ENCODE assay signal across 11 cellular contexts in the genomic region with DNA sequence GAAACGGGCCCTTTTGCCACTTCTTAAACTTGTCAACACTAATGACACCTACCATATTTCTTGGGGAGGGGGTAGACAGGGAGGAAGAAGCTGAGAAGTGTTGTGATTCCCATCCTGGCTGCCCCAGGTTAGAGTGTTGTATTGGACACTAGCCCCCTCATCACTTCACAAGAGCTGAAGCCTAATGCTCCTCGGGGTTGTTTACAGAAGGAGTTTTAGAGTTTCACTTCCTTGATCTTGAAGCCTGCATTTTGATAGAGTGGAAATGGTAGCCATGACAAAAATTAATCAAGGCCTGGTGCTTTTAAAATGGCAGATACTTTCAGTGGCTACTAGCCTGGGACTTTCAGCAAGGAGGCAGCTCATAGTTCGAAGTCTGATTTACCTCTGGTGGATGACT. TPM values are rescaled to one million over a fixed set of nuclear protein-coding genes. Genes with fewer than 3 reads are reported as not detected.
A peak's percentile ranks its signal among the peaks of the same experiment; 100 is the strongest.
DNase-seq lines count a peak whose midpoint lies in the region; ATAC-seq lines count a peak whose summit lies in the region.
"Had no signal": no experiment of that assay in that cellular context is flagged by ENCODE, and none has a peak within 500 bp of the region (broad histone marks: within the 10 kb centered on the region; RNA-seq: fewer than 3 reads in every experiment).

No MANE protein-coding gene starts in this region.

- H3K27me3 Mint-ChIP-seq in IgD-negative memory B cell: no peaks in the 10 kb centered on the region
- no peaks in the 10 kb centered on the region for H3K27me3 Mint-ChIP-seq in activated T-helper 17 cell treated with anti-CD3 and anti-CD28 coated beads, Interleukin-2, amount 50 U/mL, for 72 hours
- H3K27me3 Mint-ChIP-seq in natural killer cell treated with Interleukin-12 subunit alpha and Interleukin-12 subunit beta and Interleukin-15 and Interleukin-18, amount 100 ng/mL, for 72 hours: no peaks in the 10 kb centered on the region

- H3K4me3 Mint-ChIP-seq in IgD-negative memory B cell: peak overlapping the region; percentile 49 to 88 (median 80)
- H3K4me3 Mint-ChIP-seq in activated T-helper 17 cell treated with anti-CD3 and anti-CD28 coated beads, Interleukin-2, amount 50 U/mL, for 72 hours: peak overlapping the region; percentile 75
- peak overlapping the region; percentile 72 for H3K4me3 Mint-ChIP-seq in natural killer cell treated with Interleukin-12 subunit alpha and Interleukin-12 subunit beta and Interleukin-15 and Interleukin-18, amount 100 ng/mL, for 72 hours

- peaks cover 2% of the 10 kb centered on the region for H3K36me3 Mint-ChIP-seq in IgD-negative memory B cell
- H3K36me3 Mint-ChIP-seq in activated T-helper 17 cell treated with anti-CD3 and anti-CD28 coated beads, Interleukin-2, amount 50 U/mL, for 72 hours (ENCODE audit: low read depth): peaks cover 6% of the 10 kb centered on the region
- no peaks in the 10 kb centered on the region for H3K36me3 Mint-ChIP-seq in natural killer cell treated with Interleukin-12 subunit alpha and Interleukin-12 subunit beta and Interleukin-15 and Interleukin-18, amount 100 ng/mL, for 72 hours

- no peaks in the 10 kb centered on the region for H3K9me3 Mint-ChIP-seq in IgD-negative memory B cell
- H3K9me3 Mint-ChIP-seq in activated T-helper 17 cell treated with anti-CD3 and anti-CD28 coated beads, Interleukin-2, amount 50 U/mL, for 72 hours: no peaks in the 10 kb centered on the region
- no peaks in the 10 kb centered on the region for H3K9me3 Mint-ChIP-seq in natural killer cell treated with Interleukin-12 subunit alpha and Interleukin-12 subunit beta and Interleukin-15 and Interleukin-18, amount 100 ng/mL, for 72 hours

- peaks cover 58 to 75% (median 71%) of the 10 kb centered on the region in 3 donors for H3K4me1 Mint-ChIP-seq in IgD-negative memory B cell
- H3K4me1 Mint-ChIP-seq in activated T-helper 17 cell treated with anti-CD3 and anti-CD28 coated beads, Interleukin-2, amount 50 U/mL, for 72 hours: peaks cover 73% of the 10 kb centered on the region
- H3K4me1 Mint-ChIP-seq in natural killer cell treated with Interleukin-12 subunit alpha and Interleukin-12 subunit beta and Interleukin-15 and Interleukin-18, amount 100 ng/mL, for 72 hours (ENCODE audit: low read depth in 2 of 2): peaks cover 76 to 80% of the 10 kb centered on the region in 2 donors

- no peak for ATAC-seq in activated T-helper 17 cell treated with anti-CD3 and anti-CD28 coated beads, Interleukin-2, amount 50 U/mL, for 72 hours (replicated peaks)
- no peak for ATAC-seq in natural killer cell treated with Interleukin-12 subunit alpha and Interleukin-12 subunit beta and Interleukin-15 and Interleukin-18, amount 100 ng/mL, for 72 hours
- ATAC-seq in HG02852 (IDR thresholded peaks at IDR 0.05; ENCODE audit: unreplicated experiment): no peak
- ATAC-seq in GM21360 (IDR thresholded peaks at IDR 0.05; ENCODE audit: unreplicated experiment): no peak
- ATAC-seq: heart right ventricle had no signal

- DNase-seq in ELF-1 (ENCODE audit: low read depth, low spot score) (peak; percentile 8), NCI-H2196 treated with DMSO at 0.1 percent for 48 hours (lab: John Stamatoyannopoulos, UW; ENCODE audit: unreplicated experiment) (no peak), anterior cingulate cortex (lab: John Stamatoyannopoulos, UW) (no peak)
- DNase-seq in natural killer cell treated with Interleukin-12 subunit alpha and Interleukin-12 subunit beta and Interleukin-15 and Interleukin-18, amount 100 ng/mL, for 72 hours (ENCODE audit: low spot score): no peak
- DNase-seq: central memory CD4-positive, alpha-beta T cell; GF-D8; heart right ventricle had no signal

- peak overlapping the region; percentile 92 to 98 (median 95) for H3K27ac Mint-ChIP-seq in IgD-negative memory B cell
- peak overlapping the region; percentile 92 for H3K27ac Mint-ChIP-seq in activated T-helper 17 cell treated with anti-CD3 and anti-CD28 coated beads, Interleukin-2, amount 50 U/mL, for 72 hours
- peak overlapping the region; percentile 79 to 89 for H3K27ac Mint-ChIP-seq in natural killer cell treated with Interleukin-12 subunit alpha and Interleukin-12 subunit beta and Interleukin-15 and Interleukin-18, amount 100 ng/mL, for 72 hours

RNA-seq across cellular contexts. Expression of a gene that starts 11.0 kb away (rescaled TPM):
- polyA plus RNA-seq in IgD-negative memory B cell: 62.9 TPM
- 10 to 100 TPM; 30.2 to 40.8 TPM for total RNA-seq in activated T-helper 17 cell treated with anti-CD3 and anti-CD28 coated beads, Interleukin-2, amount 50 U/mL, for 72 hours
- total RNA-seq in natural killer cell treated with Interleukin-12 subunit alpha and Interleukin-12 subunit beta and Interleukin-15 and Interleukin-18, amount 100 ng/mL, for 72 hours: 10 to 100 TPM; 28.6 to 36.0 TPM

RNA-seq across cellular contexts. Expression of a gene that starts 12.9 kb away (rescaled TPM):
- polyA plus RNA-seq in IgD-negative memory B cell: 14.5 TPM
- total RNA-seq in activated T-helper 17 cell treated with anti-CD3 and anti-CD28 coated beads, Interleukin-2, amount 50 U/mL, for 72 hours: 100 to 1,000 TPM in 1 of 2 donors, 10 to 100 TPM in 1; 87.1 to 151 TPM
- total RNA-seq in natural killer cell treated with Interleukin-12 subunit alpha and Interleukin-12 subunit beta and Interleukin-15 and Interleukin-18, amount 100 ng/mL, for 72 hours: 100 to 1,000 TPM; 138 to 154 TPM
